Comparison of ENCODE assay signal across 8 cellular contexts in the genomic region with DNA sequence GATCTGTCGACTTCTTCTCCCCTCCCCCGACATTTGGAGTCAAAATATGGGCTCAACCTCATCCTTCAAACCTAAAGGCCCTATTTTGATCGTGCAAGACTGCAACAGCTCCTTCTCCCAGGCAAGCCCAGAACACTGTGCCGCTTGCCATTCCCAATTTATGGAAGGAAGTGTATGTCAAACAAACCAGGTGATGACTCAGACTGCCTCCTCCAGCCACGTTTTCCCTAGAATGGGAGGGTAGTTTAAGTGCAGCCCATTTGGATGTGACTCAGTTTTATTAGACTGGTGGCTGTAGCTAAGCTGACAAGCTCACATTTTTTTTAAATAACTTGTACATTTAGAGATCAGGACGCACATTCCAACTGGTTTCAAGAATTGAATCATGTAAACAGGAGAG.
DNase-seq lines count a peak whose midpoint lies in the region; ATAC-seq and TF ChIP-seq lines count a peak whose summit lies in the region.

No MANE protein-coding gene starts in this region.

- peak overlapping the region; percentile 84 for H3K4me3 Mint-ChIP-seq in activated CD4-positive, alpha-beta T cell treated with anti-CD3 and anti-CD28 coated beads, Interleukin-2, amount 10 ng/mL, durations not matched to agents 24 days and 14 days
- H3K4me3 Mint-ChIP-seq in activated CD4-positive, alpha-beta memory T cell treated with anti-CD3 and anti-CD28 coated beads for 36 hours, result peak overlapping the region; percentile 62

- TF ChIP-seq CTCF in right atrium auricular region (IDR thresholded peaks at IDR 0.05) (no peak), stomach (IDR thresholded peaks at IDR 0.05) (no peak)

- ATAC-seq in activated CD4-positive, CD25-positive, alpha-beta regulatory T cell treated with anti-CD3 and anti-CD28 coated beads, Interleukin-2, amount 50 U/mL, for 24 hours, result no peak

- no peaks in the 10 kb centered on the region for H3K27me3 Mint-ChIP-seq in activated CD4-positive, alpha-beta T cell treated with anti-CD3 and anti-CD28 coated beads, Interleukin-2, amount 10 ng/mL, durations not matched to agents 24 days and 14 days
- H3K27me3 Mint-ChIP-seq in activated CD4-positive, alpha-beta memory T cell treated with anti-CD3 and anti-CD28 coated beads for 36 hours, result no peaks in the 10 kb centered on the region

- no peak for TF ChIP-seq EP300 in stomach (IDR thresholded peaks at IDR 0.05)

- H3K4me3 ChIP-seq in right atrium auricular region (no peak overlapping the region), stomach (peak overlapping the region; percentile 26 to 38 (median 37))

- H3K27me3 ChIP-seq in right atrium auricular region (peaks cover 0 to 3% of the 10 kb centered on the region in 2 donors), stomach (no peaks in the 10 kb centered on the region)

- H3K9me3 Mint-ChIP-seq in activated CD4-positive, alpha-beta T cell treated with anti-CD3 and anti-CD28 coated beads, Interleukin-2, amount 10 ng/mL, durations not matched to agents 24 days and 14 days, result no peaks in the 10 kb centered on the region
- no peaks in the 10 kb centered on the region for H3K9me3 Mint-ChIP-seq in activated CD4-positive, alpha-beta memory T cell treated with anti-CD3 and anti-CD28 coated beads for 36 hours

- H3K9me3 ChIP-seq in right atrium auricular region (no peaks in the 10 kb centered on the region), stomach (no peaks in the 10 kb centered on the region)

- WGBS in stomach, 5 donors, result 6 to 26% (median 25%) methylated on average over 6 of the region's 6 CpGs

- intact Hi-C loops in activated CD4-positive, alpha-beta T cell treated with anti-CD3 and anti-CD28 coated beads, Interleukin-2, amount 10 ng/mL, durations not matched to agents 24 days and 14 days (cut with micrococcal nuclease), result loop anchor here (2.0 kb wide), 1 partner anchor 60 kb away; no protein-coding TSS in a partner anchor
- intact Hi-C loops in activated CD4-positive, alpha-beta memory T cell treated with anti-CD3 and anti-CD28 coated beads for 36 hours (cut with micrococcal nuclease), result loop anchor here (1.0 to 2.0 kb wide), 2 partner anchors 37 to 78 kb away; no protein-coding TSS in a partner anchor
- intact Hi-C loops in stomach (cut with DNase I; ENCODE audit: low total_unique reads), result no loop called here

- POLR2A ChIA-PET in activated CD4-positive, alpha-beta memory T cell treated with anti-CD3 and anti-CD28 coated beads for 36 hours (lab: Charles Lee), result interaction anchor here (0.6 to 7.4 kb wide), 10 partner anchors 12 to 150 kb away, joined by 3 to 64 read pairs (median 10); no protein-coding TSS in a partner anchor

- H3K4me1 Mint-ChIP-seq in activated CD4-positive, alpha-beta T cell treated with anti-CD3 and anti-CD28 coated beads, Interleukin-2, amount 10 ng/mL, durations not matched to agents 24 days and 14 days, result peaks cover 42% of the 10 kb centered on the region
- peaks cover 57% of the 10 kb centered on the region for H3K4me1 Mint-ChIP-seq in activated CD4-positive, alpha-beta memory T cell treated with anti-CD3 and anti-CD28 coated beads for 36 hours (ENCODE audit: low read depth)

- H3K27ac ChIP-seq in right atrium auricular region (peak overlapping the region; percentile 45 to 75), stomach (peak overlapping the region; percentile 54 to 85 (median 81))

- no peaks in the 10 kb centered on the region for H3K4me1 ChIP-seq in right atrium auricular region
- H3K4me1 ChIP-seq in stomach, result peaks cover 7 to 20% (median 11%) of the 10 kb centered on the region in 4 donors

- H3K36me3 ChIP-seq in right atrium auricular region (no peaks in the 10 kb centered on the region), stomach (no peaks in the 10 kb centered on the region)

- H3K36me3 Mint-ChIP-seq in activated CD4-positive, alpha-beta T cell treated with anti-CD3 and anti-CD28 coated beads, Interleukin-2, amount 10 ng/mL, durations not matched to agents 24 days and 14 days (ENCODE audit: low read depth), result peaks cover 52% of the 10 kb centered on the region
- peaks cover 35% of the 10 kb centered on the region for H3K36me3 Mint-ChIP-seq in activated CD4-positive, alpha-beta memory T cell treated with anti-CD3 and anti-CD28 coated beads for 36 hours

- CTCF ChIA-PET in activated CD4-positive, alpha-beta memory T cell treated with anti-CD3 and anti-CD28 coated beads for 36 hours (lab: Charles Lee), result interaction anchor here (0.9 to 1.4 kb wide), 2 partner anchors 61 to 256 kb away, joined by 3 to 5 read pairs; no protein-coding TSS in a partner anchor

- H3K27ac Mint-ChIP-seq in activated CD4-positive, alpha-beta T cell treated with anti-CD3 and anti-CD28 coated beads, Interleukin-2, amount 10 ng/mL, durations not matched to agents 24 days and 14 days, result peak overlapping the region; percentile 91
- H3K27ac Mint-ChIP-seq in activated CD4-positive, alpha-beta memory T cell treated with anti-CD3 and anti-CD28 coated beads for 36 hours, result peak overlapping the region; percentile 95

- peak in 1 of 4 donors; percentile 35 for TF ChIP-seq POLR2A in stomach (IDR thresholded peaks at IDR 0.05)

- DNase-seq in activated CD4-positive, alpha-beta T cell treated with anti-CD3 and anti-CD28 coated beads, Interleukin-2, amount 10 ng/mL, durations not matched to agents 24 days and 14 days, result no peak
- DNase-seq in activated CD4-positive, alpha-beta T cell treated with anti-CD3 and anti-CD28 coated beads, Interleukin-2, amount 50 U/mL, for 1 hour, result no peak
- DNase-seq in activated CD4-positive, alpha-beta memory T cell treated with anti-CD3 and anti-CD28 coated beads for 36 hours, result no peak
- DNase-seq in right atrium auricular region (ENCODE audit: low spot score) (no peak), stomach (peak; percentile 39), NCI-H526 (lab: John Stamatoyannopoulos, UW) (no peak)
- no peak for DNase-seq in stimulated activated CD4-positive, alpha-beta T cell treated with anti-CD3 and anti-CD28 coated beads, Interleukin-4, amount 100 ng/mL, for 1 hour

Comparison
In these comparisons a context has a peak if more than half of its experiments do, and no peak if none do; other contexts are left out.
1. H3K4me3 ChIP-seq: peak in stomach (4 of 4); none in right atrium auricular region (0 of 2).